22 cellular contexts compared by ENCODE assay signal in genomic region chr12:60152756-60153155, GRCh38.
DNase-seq lines count a peak whose midpoint lies in the region; ATAC-seq, FAIRE-seq and TF ChIP-seq lines count a peak whose summit lies in the region.
"Had no signal": no experiment of that assay in that cellular context is flagged by ENCODE, and none has a peak within 500 bp of the region (broad histone marks: within the 10 kb centered on the region; RNA-seq: fewer than 3 reads in every experiment).

No MANE protein-coding gene starts in this region.

- H4K8ac ChIP-seq in IMR-90 (ENCODE audit: low read depth in 2 of 2, low read length in 2 of 2) = no peak overlapping the region

- TF ChIP-seq POLR2A in IMR-90 (IDR thresholded peaks at IDR 0.05; ENCODE audit: low read depth, low read length) = no peak
- TF ChIP-seq POLR2A in K562 (conservative IDR thresholded peaks at IDR 0.05) = no peak

- no peak overlapping the region for H3K27ac Mint-ChIP-seq in stimulated activated memory B cell treated with anti-CD40 and anti-IgM and Interleukin-4, amounts not matched to agents 10 μg/mL and 1 μg/mL and 100 μg/mL, for 72 hours
- H3K27ac Mint-ChIP-seq: CD4-positive, alpha-beta memory T cell had no signal

- H3K4ac ChIP-seq in IMR-90 (ENCODE audit: low read depth, low read length) = no peak overlapping the region

- ATAC-seq in IMR-90 (ENCODE audit: low read depth) (no peak), K562 (no peak), esophagus mucosa (peak; percentile 97)
- ATAC-seq in stimulated activated memory B cell treated with anti-CD40 and anti-IgM and Interleukin-4, amounts not matched to agents 10 μg/mL and 1 μg/mL and 100 μg/mL, for 72 hours = peak; percentile 20
- ATAC-seq: HCT116 had no signal

- H4K20me1 ChIP-seq in IMR-90 (ENCODE audit: insufficient read depth, low read length) (no peaks in the 10 kb centered on the region), K562 (replicated peaks; ENCODE audit: control insufficient read depth, insufficient read depth, low read length) (no peaks in the 10 kb centered on the region)

- peak overlapping the region; percentile 33; the same call in 1 of the 3 replicates for H2BK15ac ChIP-seq in IMR-90 (ENCODE audit: low read depth, low read length)

- FAIRE-seq in K562 (lab: Jason Lieb, UNC) (no peak), GM19239 (lab: Jason Lieb, UNC) (no peak), urothelium cell line (lab: Jason Lieb, UNC) (no peak)
- FAIRE-seq: HTR-8/SVneo had no signal

- DNase-seq in IMR-90 (no peak), K562 (ENCODE audit: extremely low read depth in 1 of 4, low spot score in 3 of 4) (no peak), GM19239 (ENCODE audit: insufficient read length, low spot score) (no peak), urothelium cell line (ENCODE audit: low spot score) (no peak)
- DNase-seq in NK-92 treated with Interleukin-12 subunit alpha and Interleukin-12 subunit beta, amount 100 ng/mL, for 24 hours (lab: John Stamatoyannopoulos, UW) = no peak
- DNase-seq: C1 segment of cervical spinal cord; CD4-positive, alpha-beta memory T cell; COR-L47; DMS53; KG1; NCI-H1092; NCI-H1436 treated with DMSO at 0.1 percent for 48 hours; NCI-H187 treated with DMSO at 0.1 percent for 48 hours; NCI-H524; NCI-H748 treated with DMSO at 0.1 percent for 48 hours; RPMI8226; SHP77 treated with DMSO at 0.1 percent for 48 hours; T-helper 1 cell had no signal

- TF ChIP-seq RAD21 in IMR-90 (IDR thresholded peaks at IDR 0.05; ENCODE audit: low read length) (no peak), K562 (CRISPR knock-in tag; conservative IDR thresholded peaks at IDR 0.05 in 1 of 2, IDR thresholded peaks at IDR 0.05 in 1 of 2) (no peak)

- H3K4me1 ChIP-seq in IMR-90 (ENCODE audit: control insufficient read depth, insufficient read depth, low read length) (peaks cover 2% of the 10 kb centered on the region), K562 (replicated peaks in 1 of 2; ENCODE audit: control insufficient read depth in 2 of 2, insufficient read depth in 2 of 2, low read length in 2 of 2) (peaks cover 0 to 3% of the 10 kb centered on the region in 2 experiments; a peak in 1 of 5 replicates)

- no peaks in the 10 kb centered on the region for H3K4me1 Mint-ChIP-seq in stimulated activated memory B cell treated with anti-CD40 and anti-IgM and Interleukin-4, amounts not matched to agents 10 μg/mL and 1 μg/mL and 100 μg/mL, for 72 hours
- H3K4me1 Mint-ChIP-seq: CD4-positive, alpha-beta memory T cell had no signal

- H3K9me3 Mint-ChIP-seq in stimulated activated memory B cell treated with anti-CD40 and anti-IgM and Interleukin-4, amounts not matched to agents 10 μg/mL and 1 μg/mL and 100 μg/mL, for 72 hours = no peaks in the 10 kb centered on the region

- no peaks in the 10 kb centered on the region for H3K27me3 ChIP-seq in IMR-90 (ENCODE audit: control insufficient read depth, insufficient read depth, low read length)
- no peaks in the 10 kb centered on the region for H3K27me3 ChIP-seq in K562 (ENCODE audit: control insufficient read depth in 2 of 2, insufficient read depth in 2 of 2, low read length in 2 of 2)

- no peaks in the 10 kb centered on the region for H3K36me3 Mint-ChIP-seq in stimulated activated memory B cell treated with anti-CD40 and anti-IgM and Interleukin-4, amounts not matched to agents 10 μg/mL and 1 μg/mL and 100 μg/mL, for 72 hours
- H3K36me3 Mint-ChIP-seq: CD4-positive, alpha-beta memory T cell had no signal

- peak overlapping the region; percentile 3; the same call in 1 of the 2 replicates for H2BK120ac ChIP-seq in IMR-90 (ENCODE audit: low read depth, low read length)

- in situ Hi-C loops in IMR-90 (cut with MboI; ENCODE audit: low sequenced_read_pairs) (no loop called here), K562 (cut with MboI) (no loop called here)

- peak overlapping the region; percentile 50; the same call in 1 of the 2 replicates for H2BK20ac ChIP-seq in IMR-90 (ENCODE audit: low read depth, low read length)

- H3K79me2 ChIP-seq in K562 (ENCODE audit: control insufficient read depth, insufficient read depth, low read length) = no peaks in the 10 kb centered on the region

- H3K27ac ChIP-seq in IMR-90 (ENCODE audit: insufficient read depth, low read length) (no peak overlapping the region), K562 (ENCODE audit: extremely low read depth, low read depth, low read length) (no peak overlapping the region)

- H3K9me3 ChIP-seq in IMR-90 (ENCODE audit: control insufficient read depth, insufficient read depth, low read length) = no peaks in the 10 kb centered on the region
- H3K9me3 ChIP-seq in K562 (replicated peaks; ENCODE audit: control insufficient read depth, insufficient read depth, low read depth, low read length) = no peaks in the 10 kb centered on the region

- CTCF ChIA-PET in IMR-90 (lab: Yijun Ruan, JAX) = no interaction called here
- CTCF ChIA-PET in K562 (lab: Yijun Ruan, JAX; ENCODE audit: low intra/inter-chr PET ratio) = no interaction called here

- H3K36me3 ChIP-seq in IMR-90 (ENCODE audit: control insufficient read depth, insufficient read depth, low read length) (no peaks in the 10 kb centered on the region), K562 (ENCODE audit: control insufficient read depth, insufficient read depth, low read length) (no peaks in the 10 kb centered on the region)

- H3K9ac ChIP-seq in IMR-90 (ENCODE audit: low read depth, low read length) (no peak overlapping the region), K562 (ENCODE audit: insufficient read depth in 1 of 2, low read depth in 2 of 2, low read length in 2 of 2) (no peak overlapping the region)

- no CpG with 5 or more reads among the region's 1 CpG for WGBS in IMR-90 (ENCODE audit: extremely low coverage in 2 of 2, insufficient read length in 1 of 2), 2 experiments
- WGBS in K562 (ENCODE audit: insufficient coverage, low coverage, missing lambda C conversion rate) = 67% methylated on average over 1 of the region's 1 CpG

- H2AFZ ChIP-seq in IMR-90 (replicated peaks; ENCODE audit: low read length, poor library complexity) (no peak overlapping the region), K562 (ENCODE audit: low read depth, low read length) (peak overlapping the region; percentile 15; the same call in 1 of the 2 replicates)

- no peak overlapping the region for H3K56ac ChIP-seq in IMR-90 (ENCODE audit: extremely low read depth, insufficient read depth, low read length)

- no TSS peak for BruUV-seq in IMR-90 (replicated peaks; lab: Mats Ljungman, UMichigan)
- no TSS peak for BruUV-seq in K562 (replicated peaks; lab: Mats Ljungman, UMichigan)

- intact Hi-C loops in IMR-90 (cut with micrococcal nuclease) = no loop called here
- intact Hi-C loops in K562 (cut with micrococcal nuclease) = no loop called here

- peak overlapping the region; percentile 16; the same call in 1 of the 2 replicates for H3K18ac ChIP-seq in IMR-90 (ENCODE audit: low read depth, low read length)

- TF ChIP-seq EP300 in K562 (IDR thresholded peaks at IDR 0.05; ENCODE audit: low read length) = no peak

- no peak overlapping the region for H4K91ac ChIP-seq in IMR-90 (ENCODE audit: insufficient read depth, low read depth, low read length)

- H3K4me3 ChIP-seq in IMR-90 (ENCODE audit: insufficient read depth, low read depth, low read length) = no peak overlapping the region
- no peak overlapping the region for H3K4me3 ChIP-seq in K562

- no peak for TF ChIP-seq CTCF in IMR-90 (conservative IDR thresholded peaks at IDR 0.05; ENCODE audit: low read depth, low read length)
- TF ChIP-seq CTCF in K562 (IDR thresholded peaks at IDR 0.05 in 2 of 3, conservative IDR thresholded peaks at IDR 0.05 in 1 of 3; ENCODE audit: insufficient read depth in 2 of 3, low read depth in 1 of 3, low read length in 3 of 3) = no peak

- H3K9me1 ChIP-seq in IMR-90 (ENCODE audit: insufficient read depth, low read length) = no peaks in the 10 kb centered on the region
- H3K9me1 ChIP-seq in K562 (ENCODE audit: control insufficient read depth, insufficient read depth, low read length) = no peaks in the 10 kb centered on the region

- no peak overlapping the region for H3K4me3 Mint-ChIP-seq in stimulated activated memory B cell treated with anti-CD40 and anti-IgM and Interleukin-4, amounts not matched to agents 10 μg/mL and 1 μg/mL and 100 μg/mL, for 72 hours
- H3K4me3 Mint-ChIP-seq: CD4-positive, alpha-beta memory T cell had no signal

- no peaks in the 10 kb centered on the region for H3K79me1 ChIP-seq in IMR-90 (ENCODE audit: low read depth in 1 of 2, low read length in 2 of 2)

- no peak overlapping the region for H3K4me2 ChIP-seq in IMR-90 (ENCODE audit: low read depth, low read length)
- no peak overlapping the region for H3K4me2 ChIP-seq in K562 (ENCODE audit: insufficient read depth, low read length)

- H2AK9ac ChIP-seq in IMR-90 (replicated peaks; ENCODE audit: low read depth, low read length, poor library complexity) = no peak overlapping the region

- no peak overlapping the region for H2BK5ac ChIP-seq in IMR-90 (ENCODE audit: low read depth, low read length, poor library complexity, severe bottlenecking)

- POLR2A ChIA-PET in IMR-90 (lab: Charles Lee; ENCODE audit: unreplicated experiment) (no interaction called here), K562 (lab: Yijun Ruan, JAX) (no interaction called here)

- peak overlapping the region; percentile 17; the same call in 1 of the 2 replicates for H4K5ac ChIP-seq in IMR-90 (ENCODE audit: low read depth, low read length)

- H3K14ac ChIP-seq in IMR-90 (replicated peaks; ENCODE audit: low read depth, low read length) = no peak overlapping the region; the same call in 1 of the 2 replicates

- peak overlapping the region; percentile 27; the same call in 1 of the 2 replicates for H2AK5ac ChIP-seq in IMR-90 (ENCODE audit: low read depth, low read length)

- H3K23ac ChIP-seq in IMR-90 (ENCODE audit: low read depth, low read length) = no peak overlapping the region

- H3K27me3 Mint-ChIP-seq in stimulated activated memory B cell treated with anti-CD40 and anti-IgM and Interleukin-4, amounts not matched to agents 10 μg/mL and 1 μg/mL and 100 μg/mL, for 72 hours = no peaks in the 10 kb centered on the region
- H3K27me3 Mint-ChIP-seq: CD4-positive, alpha-beta memory T cell had no signal

- dilution Hi-C loops in IMR-90 (cut with HindIII; ENCODE audit: low sequenced_read_pairs, unreplicated experiment) = no loop called here

TF ChIP-seq in K562, 482 proteins besides CTCF, POLR2A, EP300 and RAD21 (continues in another document):
- TF ChIP-seq ZFX (CRISPR knock-in tag; IDR thresholded peaks at IDR 0.05) = no peak

Comparison
In these comparisons a context has a peak if more than half of its experiments do, and no peak if none do; other contexts are left out.
1. ATAC-seq: peak in esophagus mucosa (single experiment) and stimulated activated memory B cell treated with anti-CD40 and anti-IgM and Interleukin-4, amounts not matched to agents 10 μg/mL and 1 μg/mL and 100 μg/mL, for 72 hours (single experiment); none in IMR-90 (single experiment) and K562 (single experiment).